ENCODE assay signal across 16 cellular contexts in genomic region chr9:98637381-98637780, GRCh38.
DNase-seq lines count a peak whose midpoint lies in the region; ATAC-seq, FAIRE-seq and TF ChIP-seq lines count a peak whose summit lies in the region.
"Had no signal": no experiment of that assay in that cellular context is flagged by ENCODE, and none has a peak within 500 bp of the region (broad histone marks: within the 10 kb centered on the region; RNA-seq: fewer than 3 reads in every experiment).

No MANE protein-coding gene starts in this region.

- intact Hi-C loops in HepG2 (cut with micrococcal nuclease; ENCODE audit: unreplicated experiment): no loop called here
- intact Hi-C loops in right lobe of liver (cut with DNase I): no loop called here
- intact Hi-C loops in IMR-90 (cut with micrococcal nuclease): no loop called here
- intact Hi-C loops in sigmoid colon (cut with DNase I): no loop called here
- intact Hi-C loops in left ventricle myocardium inferior (cut with micrococcal nuclease): no loop called here

- H3K4me3 ChIP-seq in HepG2 (replicated peaks in 1 of 3; ENCODE audit: insufficient read depth in 1 of 3, low read depth in 2 of 3, low read length in 3 of 3) (no peak overlapping the region), right lobe of liver (no peak overlapping the region), IMR-90 (ENCODE audit: insufficient read depth, low read depth, low read length) (no peak overlapping the region), fibroblast of mammary gland (ENCODE audit: control insufficient read depth, low read depth, low read length) (no peak overlapping the region), sigmoid colon (no peak overlapping the region), left ventricle myocardium inferior (no peak overlapping the region)
- H3K4me3 ChIP-seq: BLaER1 treated with 17β-estradiol and CSF1 and Interleukin-3, amounts not matched to agents 10 nM and 100 nM had no signal

- TF ChIP-seq CTCF in HepG2 (CRISPR knock-in tag; IDR thresholded peaks at IDR 0.05): no peak
- no peak for TF ChIP-seq CTCF in right lobe of liver (IDR thresholded peaks at IDR 0.05)
- no peak for TF ChIP-seq CTCF in IMR-90 (conservative IDR thresholded peaks at IDR 0.05; ENCODE audit: low read depth, low read length)
- TF ChIP-seq CTCF in fibroblast of mammary gland (conservative IDR thresholded peaks at IDR 0.05; ENCODE audit: control insufficient read depth, insufficient read depth, low read depth, low read length): no peak
- no peak for TF ChIP-seq CTCF in sigmoid colon (IDR thresholded peaks at IDR 0.05)
- no peak for TF ChIP-seq CTCF in left ventricle myocardium inferior (IDR thresholded peaks at IDR 0.05; ENCODE audit: borderline replicate concordance)

- DNase-seq in HepG2 (ENCODE audit: low spot score) (no peak), right lobe of liver (no peak), IMR-90 (peak; percentile 47), fibroblast of mammary gland (ENCODE audit: low read depth) (peak; percentile 54), sigmoid colon (no peak), left ventricle myocardium inferior (no peak)
- DNase-seq: 8988T; Calu3; CD4-positive, alpha-beta T cell; DMS 273 treated with DMSO at 0.1 percent for 48 hours; GDM1 had no signal

- no peak overlapping the region for H2AK5ac ChIP-seq in IMR-90 (ENCODE audit: low read depth, low read length)

- H3K18ac ChIP-seq in IMR-90 (ENCODE audit: low read depth, low read length): no peak overlapping the region

- no peak overlapping the region for H3K23ac ChIP-seq in IMR-90 (ENCODE audit: low read depth, low read length)

- no peak overlapping the region for H4K91ac ChIP-seq in IMR-90 (ENCODE audit: insufficient read depth, low read depth, low read length)

- H4K5ac ChIP-seq in IMR-90 (ENCODE audit: low read depth, low read length): no peak overlapping the region

- peaks cover 3% of the 10 kb centered on the region; the same call in 1 of the 2 replicates for H3K9me1 ChIP-seq in IMR-90 (ENCODE audit: insufficient read depth, low read length)

- ATAC-seq in HepG2: no peak
- no peak for ATAC-seq in right lobe of liver
- ATAC-seq in IMR-90 (ENCODE audit: low read depth): 0 out of 2 replicates have a peak, but pooled peaks have one; percentile 27
- ATAC-seq in HG03439 (IDR thresholded peaks at IDR 0.05; ENCODE audit: unreplicated experiment): no peak
- ATAC-seq: HCT116 had no signal

- no peak overlapping the region for H3K56ac ChIP-seq in IMR-90 (ENCODE audit: extremely low read depth, insufficient read depth, low read length)

- no peak overlapping the region for H2BK15ac ChIP-seq in IMR-90 (ENCODE audit: low read depth, low read length)

- BruUV-seq in HepG2 (replicated peaks; lab: Mats Ljungman, UMichigan) (no TSS peak), IMR-90 (replicated peaks; lab: Mats Ljungman, UMichigan) (no TSS peak)

- H3K36me3 ChIP-seq in HepG2 (replicated peaks in 1 of 2; ENCODE audit: control insufficient read depth in 1 of 2, insufficient read depth in 2 of 2, low read length in 2 of 2) (no peaks in the 10 kb centered on the region), right lobe of liver (no peaks in the 10 kb centered on the region), IMR-90 (ENCODE audit: control insufficient read depth, insufficient read depth, low read length) (no peaks in the 10 kb centered on the region), sigmoid colon (no peaks in the 10 kb centered on the region), left ventricle myocardium inferior (no peaks in the 10 kb centered on the region)
- H3K36me3 ChIP-seq: BLaER1 treated with 17β-estradiol and CSF1 and Interleukin-3, amounts not matched to agents 10 nM and 100 nM had no signal

- in situ Hi-C loops in HepG2 (cut with HindIII; ENCODE audit: extremely low pct_ligation_motif_present, low pct_unique_long_range_greater_than_20kb): no loop called here
- in situ Hi-C loops in IMR-90 (cut with MboI; ENCODE audit: low sequenced_read_pairs): no loop called here

- no peak overlapping the region for H2AK9ac ChIP-seq in IMR-90 (replicated peaks; ENCODE audit: low read depth, low read length, poor library complexity)

- H3K14ac ChIP-seq in IMR-90 (replicated peaks; ENCODE audit: low read depth, low read length): no peak overlapping the region

- no peak overlapping the region for H2BK5ac ChIP-seq in IMR-90 (ENCODE audit: low read depth, low read length, poor library complexity, severe bottlenecking)

- 22% methylated on average over 1 of the region's 1 CpG for WGBS in HepG2 (ENCODE audit: low lambda C conversion rate)
- no CpG with 5 or more reads among the region's 1 CpG for WGBS in right lobe of liver (ENCODE audit: insufficient coverage, low coverage, low lambda C conversion rate, missing lambda C conversion rate)
- WGBS in IMR-90 (ENCODE audit: extremely low coverage in 2 of 2, insufficient read length in 1 of 2), 2 experiments: no CpG with 5 or more reads among the region's 1 CpG
- WGBS in sigmoid colon, 2 donors: 0 to 95% methylated on average over 1 of the region's 1 CpG

- no peak for FAIRE-seq in HepG2 (lab: Jason Lieb, UNC)
- FAIRE-seq: GM12892, GM19239 had no signal

- H3K79me2 ChIP-seq in HepG2 (ENCODE audit: insufficient read depth, low read length): no peaks in the 10 kb centered on the region

- H3K9ac ChIP-seq in HepG2 (ENCODE audit: insufficient read depth, low read depth, low read length) (no peak overlapping the region), IMR-90 (ENCODE audit: low read depth, low read length) (no peak overlapping the region)
- H3K9ac ChIP-seq: BLaER1 treated with 17β-estradiol and CSF1 and Interleukin-3, amounts not matched to agents 10 nM and 100 nM had no signal

- dilution Hi-C loops in IMR-90 (cut with HindIII; ENCODE audit: low sequenced_read_pairs, unreplicated experiment): no loop called here

- no peak overlapping the region for H3K4ac ChIP-seq in IMR-90 (ENCODE audit: low read depth, low read length)

- TF ChIP-seq POLR2A in HepG2 (IDR thresholded peaks at IDR 0.05; ENCODE audit: insufficient read depth in 1 of 2, low read depth in 2 of 2, low read length in 2 of 2): no peak
- TF ChIP-seq POLR2A in right lobe of liver (IDR thresholded peaks at IDR 0.05): no peak
- no peak for TF ChIP-seq POLR2A in IMR-90 (IDR thresholded peaks at IDR 0.05; ENCODE audit: low read depth, low read length)
- no peak for TF ChIP-seq POLR2A in sigmoid colon (IDR thresholded peaks at IDR 0.05)

- H4K20me1 ChIP-seq in HepG2 (ENCODE audit: insufficient read depth, low read length) (no peaks in the 10 kb centered on the region), IMR-90 (ENCODE audit: insufficient read depth, low read length) (no peaks in the 10 kb centered on the region)
- H4K20me1 ChIP-seq: BLaER1 treated with 17β-estradiol and CSF1 and Interleukin-3, amounts not matched to agents 10 nM and 100 nM had no signal

- H3K4me1 ChIP-seq in HepG2 (ENCODE audit: insufficient read depth, low read length) (no peaks in the 10 kb centered on the region), right lobe of liver (no peaks in the 10 kb centered on the region), IMR-90 (ENCODE audit: control insufficient read depth, insufficient read depth, low read length) (no peaks in the 10 kb centered on the region; the same call in 1 of the 2 replicates), sigmoid colon (no peaks in the 10 kb centered on the region), left ventricle myocardium inferior (no peaks in the 10 kb centered on the region)
- H3K4me1 ChIP-seq: BLaER1 treated with 17β-estradiol and CSF1 and Interleukin-3, amounts not matched to agents 10 nM and 100 nM had no signal

- H2AFZ ChIP-seq in HepG2 (ENCODE audit: low read length): no peak overlapping the region
- H2AFZ ChIP-seq in IMR-90 (replicated peaks; ENCODE audit: low read length, poor library complexity): no peak overlapping the region

- no peak overlapping the region for H3K27ac ChIP-seq in HepG2 (ENCODE audit: extremely low read length, insufficient read depth, low read length)
- no peak overlapping the region for H3K27ac ChIP-seq in right lobe of liver
- no peak overlapping the region for H3K27ac ChIP-seq in IMR-90 (ENCODE audit: insufficient read depth, low read length)
- no peak overlapping the region for H3K27ac ChIP-seq in sigmoid colon
- H3K27ac ChIP-seq in left ventricle myocardium inferior (replicated peaks): no peak overlapping the region
- H3K27ac ChIP-seq: BLaER1 treated with 17β-estradiol and CSF1 and Interleukin-3, amounts not matched to agents 10 nM and 100 nM had no signal

- TF ChIP-seq EP300 in HepG2 (IDR thresholded peaks at IDR 0.05; ENCODE audit: low read depth in 2 of 2, low read length in 2 of 2): no peak
- no peak for TF ChIP-seq EP300 in HepG2 (CRISPR knock-in tag; IDR thresholded peaks at IDR 0.05; ENCODE audit: borderline replicate concordance)
- TF ChIP-seq EP300 in sigmoid colon (IDR thresholded peaks at IDR 0.05): no peak

- H3K4me2 ChIP-seq in HepG2 (ENCODE audit: low read depth, low read length) (no peak overlapping the region), IMR-90 (ENCODE audit: low read depth, low read length) (no peak overlapping the region)
- H3K4me2 ChIP-seq: BLaER1 treated with 17β-estradiol and CSF1 and Interleukin-3, amounts not matched to agents 10 nM and 100 nM had no signal

- TF ChIP-seq RAD21 in HepG2 (CRISPR knock-in tag; IDR thresholded peaks at IDR 0.05): no peak
- no peak for TF ChIP-seq RAD21 in IMR-90 (IDR thresholded peaks at IDR 0.05; ENCODE audit: low read length)

- no peaks in the 10 kb centered on the region for H3K9me3 ChIP-seq in HepG2 (ENCODE audit: low read length)
- no peaks in the 10 kb centered on the region for H3K9me3 ChIP-seq in right lobe of liver
- no peaks in the 10 kb centered on the region for H3K9me3 ChIP-seq in IMR-90 (ENCODE audit: control insufficient read depth, insufficient read depth, low read length)
- H3K9me3 ChIP-seq in sigmoid colon: no peaks in the 10 kb centered on the region
- H3K9me3 ChIP-seq in left ventricle myocardium inferior (replicated peaks): no peaks in the 10 kb centered on the region

- H2BK120ac ChIP-seq in IMR-90 (ENCODE audit: low read depth, low read length): no peak overlapping the region

- no peak overlapping the region for H2BK20ac ChIP-seq in IMR-90 (ENCODE audit: low read depth, low read length)

- H3K27me3 ChIP-seq in HepG2 (ENCODE audit: control insufficient read depth in 1 of 2, insufficient read depth in 2 of 2, low read length in 2 of 2): peaks cover 0 to 5% of the 10 kb centered on the region in 2 experiments; a peak in 2 of 5 replicates
- no peaks in the 10 kb centered on the region for H3K27me3 ChIP-seq in right lobe of liver
- no peaks in the 10 kb centered on the region for H3K27me3 ChIP-seq in IMR-90 (ENCODE audit: control insufficient read depth, insufficient read depth, low read length)
- peaks cover 0 to 2% (median 0%) of the 10 kb centered on the region in 3 donors for H3K27me3 ChIP-seq in sigmoid colon
- peaks cover 31% of the 10 kb centered on the region for H3K27me3 ChIP-seq in left ventricle myocardium inferior (ENCODE audit: low read depth)
- H3K27me3 ChIP-seq: BLaER1 treated with 17β-estradiol and CSF1 and Interleukin-3, amounts not matched to agents 10 nM and 100 nM had no signal

- H4K8ac ChIP-seq in IMR-90 (ENCODE audit: low read depth in 2 of 2, low read length in 2 of 2): no peak overlapping the region

- POLR2A ChIA-PET in HepG2 (lab: Yijun Ruan, JAX) (no interaction called here), IMR-90 (lab: Charles Lee; ENCODE audit: unreplicated experiment) (no interaction called here)

- H3K79me1 ChIP-seq in IMR-90 (ENCODE audit: low read depth in 1 of 2, low read length in 2 of 2): peaks cover 9 to 42% of the 10 kb centered on the region in 2 experiments

- CTCF ChIA-PET in HepG2 (lab: Yijun Ruan, JAX; ENCODE audit: low intra/inter-chr PET ratio, low total read pairs) (no interaction called here), IMR-90 (lab: Yijun Ruan, JAX) (interaction anchor here (0.5 kb wide), 1 partner anchor 206 kb away, joined by 4 read pairs; no protein-coding TSS in a partner anchor)

Comparison
In these comparisons a context has a peak if more than half of its experiments do, and no peak if none do; other contexts are left out.
1. DNase-seq: peak in IMR-90 (single experiment) and fibroblast of mammary gland (single experiment); none in HepG2 (single experiment), right lobe of liver (0 of 3), sigmoid colon (single experiment) and left ventricle myocardium inferior (single experiment).